In genomic region chr9:135480942-135481315, GRCh38 we compare ENCODE assay signal across 8 cellular contexts. TPM values are rescaled to one million over a fixed set of nuclear protein-coding genes. Genes with fewer than 3 reads are reported as not detected.
DNase-seq lines count a peak whose midpoint lies in the region; ATAC-seq and TF ChIP-seq lines count a peak whose summit lies in the region.

No MANE protein-coding gene starts in this region.

- H3K36me3 ChIP-seq in KMS-11 (ENCODE audit: insufficient read depth), result no peaks in the 10 kb centered on the region

- ATAC-seq in naive B cell (ENCODE audit: low read depth in 2 of 2), result peak; percentile 57 to 60
- no peak for ATAC-seq in GM21619 (IDR thresholded peaks at IDR 0.05; ENCODE audit: unreplicated experiment)
- no peak for ATAC-seq in GM18520 (IDR thresholded peaks at IDR 0.05; ENCODE audit: unreplicated experiment)
- ATAC-seq in GM18502 (IDR thresholded peaks at IDR 0.05; ENCODE audit: poor library complexity, unreplicated experiment), result no peak
- no peak for ATAC-seq in HG03095 (IDR thresholded peaks at IDR 0.05; ENCODE audit: unreplicated experiment)

- CTCF ChIA-PET in AG04449 (lab: Yijun Ruan, JAX), result interaction anchor here (1.2 to 2.4 kb wide), 4 partner anchors 11 to 23 kb away, joined by 4 to 10 read pairs (median 6); no protein-coding TSS in a partner anchor

- H3K27ac Mint-ChIP-seq in dendritic cell treated with granulocyte-macrophage colony-stimulating factor and Interleukin-4, amounts not matched to agents 40 ng/mL and 50 ng/mL, for 4 days, result no peak overlapping the region
- no peak overlapping the region for H3K27ac Mint-ChIP-seq in naive B cell

- H3K4me3 Mint-ChIP-seq in dendritic cell treated with granulocyte-macrophage colony-stimulating factor and Interleukin-4, amounts not matched to agents 40 ng/mL and 50 ng/mL, for 4 days, result peak overlapping the region; percentile 82
- H3K4me3 Mint-ChIP-seq in naive B cell, result peak overlapping the region; percentile 61 to 86 (median 74)

- DNase-seq in AG04449 (ENCODE audit: low read depth, low spot score) (no peak), naive B cell (no peak)

- no peaks in the 10 kb centered on the region for H3K79me2 ChIP-seq in KMS-11 (ENCODE audit: insufficient read depth, low read depth)

- H3K27me3 Mint-ChIP-seq in dendritic cell treated with granulocyte-macrophage colony-stimulating factor and Interleukin-4, amounts not matched to agents 40 ng/mL and 50 ng/mL, for 4 days, result peaks cover 21% of the 10 kb centered on the region
- H3K27me3 Mint-ChIP-seq in naive B cell, result peaks cover 0 to 38% (median 15%) of the 10 kb centered on the region in 3 donors

- peaks cover 12% of the 10 kb centered on the region for H3K4me1 Mint-ChIP-seq in dendritic cell treated with granulocyte-macrophage colony-stimulating factor and Interleukin-4, amounts not matched to agents 40 ng/mL and 50 ng/mL, for 4 days (ENCODE audit: low read depth)
- H3K4me1 Mint-ChIP-seq in naive B cell, result peaks cover 3 to 11% (median 5%) of the 10 kb centered on the region in 3 donors

- peak overlapping the region; percentile 42; the same call in 1 of the 2 replicates for H3K4me2 ChIP-seq in KMS-11

- no peak overlapping the region for H3K9ac ChIP-seq in KMS-11

- no peaks in the 10 kb centered on the region for H4K20me1 ChIP-seq in KMS-11 (ENCODE audit: insufficient read depth)

- intact Hi-C loops in dendritic cell treated with granulocyte-macrophage colony-stimulating factor and Interleukin-4, amounts not matched to agents 40 ng/mL and 50 ng/mL, for 4 days (cut with micrococcal nuclease), result no loop called here

- H3K36me3 Mint-ChIP-seq in dendritic cell treated with granulocyte-macrophage colony-stimulating factor and Interleukin-4, amounts not matched to agents 40 ng/mL and 50 ng/mL, for 4 days (ENCODE audit: low read depth), result peaks cover 32% of the 10 kb centered on the region
- peaks cover 0 to 5% of the 10 kb centered on the region in 2 donors for H3K36me3 Mint-ChIP-seq in naive B cell

- peak overlapping the region; percentile 52; the same call in 1 of the 2 replicates for H2AFZ ChIP-seq in KMS-11 (ENCODE audit: low read depth)

- POLR2A ChIA-PET in AG04449 (lab: Yijun Ruan, JAX), result no interaction called here

- H3K4me3 ChIP-seq in AG04449 (ENCODE audit: low read depth, low read length) (peak overlapping the region; percentile 76), KMS-11 (IDR thresholded peaks at IDR 0.05; ENCODE audit: insufficient read depth, low read depth, low read length) (no peak overlapping the region)

- no peaks in the 10 kb centered on the region for H3K9me3 Mint-ChIP-seq in dendritic cell treated with granulocyte-macrophage colony-stimulating factor and Interleukin-4, amounts not matched to agents 40 ng/mL and 50 ng/mL, for 4 days
- H3K9me3 Mint-ChIP-seq in naive B cell, result no peaks in the 10 kb centered on the region

- H3K27me3 ChIP-seq in KMS-11 (ENCODE audit: insufficient read depth, low read depth), result peaks cover 38% of the 10 kb centered on the region

- no peak overlapping the region for H3K27ac ChIP-seq in KMS-11

- H3K4me1 ChIP-seq in KMS-11 (ENCODE audit: low read depth, poor library complexity, severe bottlenecking), result no peaks in the 10 kb centered on the region

- TF ChIP-seq CTCF in AG04449 (IDR thresholded peaks at IDR 0.05; ENCODE audit: insufficient read depth, low read length, missing control alignments), result no peak
- TF ChIP-seq CTCF in KMS-11 (conservative IDR thresholded peaks at IDR 0.05; ENCODE audit: low read depth, low read length), result no peak

RNA-seq across cellular contexts. Expression of gene PPP1R26, which starts 1.3 kb away (rescaled TPM):
- polyA plus RNA-seq in naive B cell (ENCODE audit: low read depth in 6 of 6), result under 1 TPM in 3 of 6 donors, not detected in 3; 0.27 to 0.47 (median 0.37) TPM

RNA-seq across cellular contexts. Expression of gene MRPS2, which starts 19.6 kb away (rescaled TPM):
- 10 to 100 TPM; 41.5 to 57.9 (median 45.5) TPM for polyA plus RNA-seq in naive B cell (ENCODE audit: low read depth in 6 of 6)

RNA-seq across cellular contexts. Expression of gene LCN1, which starts 40.3 kb away (rescaled TPM):
- polyA plus RNA-seq in naive B cell (ENCODE audit: low read depth in 6 of 6), result not detected

Comparison
In these comparisons a context has a peak if more than half of its experiments do, and no peak if none do; other contexts are left out.
1. ATAC-seq: peak in naive B cell (2 of 2); none in GM21619 (single experiment), GM18520 (single experiment), GM18502 (single experiment) and HG03095 (single experiment).